9 cellular contexts compared by ENCODE assay signal in the genomic region with DNA sequence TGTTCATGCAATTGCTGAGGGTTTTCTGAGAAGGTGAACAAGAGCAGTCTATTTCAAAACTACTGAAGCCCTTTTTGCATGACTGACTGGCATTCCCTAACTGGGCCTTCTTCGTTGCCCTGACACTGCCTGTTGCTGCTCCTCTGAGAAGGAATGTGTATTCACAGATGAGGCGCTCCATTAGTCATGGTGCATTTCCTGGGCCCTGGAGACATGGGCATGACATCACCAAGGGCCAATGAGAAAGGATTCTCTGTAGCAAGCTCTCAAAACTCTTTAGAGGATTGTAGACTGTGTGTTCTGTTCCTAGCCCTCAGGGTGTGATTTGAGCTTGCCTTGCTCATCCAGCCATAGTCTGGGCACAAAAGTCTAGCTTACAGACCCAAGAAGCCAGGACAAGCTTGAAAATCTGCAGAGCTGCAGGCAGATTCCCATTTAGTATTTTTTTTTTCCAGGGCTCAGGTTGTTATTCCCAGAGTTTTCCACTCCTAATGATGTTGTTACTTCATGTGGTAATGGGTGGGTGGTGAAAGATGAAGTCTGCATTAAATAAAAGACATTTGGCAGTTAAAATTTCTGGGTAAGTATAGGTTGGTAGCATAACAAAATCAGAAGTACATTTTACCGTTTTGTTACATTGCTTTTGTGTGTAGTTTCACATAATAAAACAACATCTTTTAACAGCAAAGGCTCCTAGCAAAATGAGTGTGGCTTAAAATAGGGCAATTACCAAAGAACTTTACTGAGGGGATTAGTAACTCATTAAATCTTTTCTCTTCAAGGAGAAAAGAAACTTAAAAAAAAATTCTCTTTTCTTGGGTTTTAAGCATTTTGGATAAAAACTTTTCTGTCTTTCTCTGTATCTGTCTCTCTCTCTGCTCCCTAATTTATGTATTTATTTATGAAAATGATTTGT.
DNase-seq lines count a peak whose midpoint lies in the region; FAIRE-seq and TF ChIP-seq lines count a peak whose summit lies in the region.
"Had no signal": no experiment of that assay in that cellular context is flagged by ENCODE, and none has a peak within 500 bp of the region (broad histone marks: within the 10 kb centered on the region; RNA-seq: fewer than 3 reads in every experiment).

No MANE protein-coding gene starts in this region.

- H3K4me3 ChIP-seq in coronary artery (no peak overlapping the region), lower leg skin (ENCODE audit: low read depth, poor library complexity, severe bottlenecking) (no peak overlapping the region)
- H3K4me3 ChIP-seq: BLaER1 treated with 17β-estradiol and CSF1 and Interleukin-3, amounts not matched to agents 10 nM and 100 nM had no signal

- 21 to 35% methylated on average over 3 of the region's 3 CpGs for WGBS in lower leg skin, 2 donors

- TF ChIP-seq POLR2A in lower leg skin (IDR thresholded peaks at IDR 0.05): no peak

- H3K27ac ChIP-seq in coronary artery: peak overlapping the region; percentile 52 to 58
- H3K27ac ChIP-seq: BLaER1 treated with 17β-estradiol and CSF1 and Interleukin-3, amounts not matched to agents 10 nM and 100 nM had no signal

- FAIRE-seq in urothelium cell line (lab: Jason Lieb, UNC): peak; percentile 99

- DNase-seq in NCI-H510A treated with DMSO at 0.1 percent for 48 hours (lab: John Stamatoyannopoulos, UW) (peak; percentile 22), NCI-H510A (lab: John Stamatoyannopoulos, UW) (no peak), NCI-H2196 treated with DMSO at 0.1 percent for 48 hours (lab: John Stamatoyannopoulos, UW; ENCODE audit: unreplicated experiment) (peak; percentile 22), coronary artery (ENCODE audit: low spot score) (peak; percentile 78), lower leg skin (ENCODE audit: low spot score in 2 of 2) (peak; percentile 80 to 89), urothelium cell line (ENCODE audit: low spot score) (peak; percentile 97)
- no peak for DNase-seq in activated effector memory CD4-positive, alpha-beta T cell treated with Interleukin-2 at 50 U/mL for 16 hours
- no peak for DNase-seq in stimulated activated CD4-positive, alpha-beta T cell treated with anti-CD3 and anti-CD28 coated beads, Interleukin-2, amount 100 ng/mL, for 48 hours

- no peak for TF ChIP-seq CTCF in coronary artery (IDR thresholded peaks at IDR 0.05)
- no peak for TF ChIP-seq CTCF in lower leg skin (IDR thresholded peaks at IDR 0.05)

- intact Hi-C loops in lower leg skin (cut with DNase I; ENCODE audit: low total_unique reads): no loop called here

Comparison
In these comparisons a context has a peak if more than half of its experiments do, and no peak if none do; other contexts are left out.
1. DNase-seq: peak in NCI-H510A treated with DMSO at 0.1 percent for 48 hours (single experiment), NCI-H2196 treated with DMSO at 0.1 percent for 48 hours (single experiment), coronary artery (single experiment), lower leg skin (2 of 2) and urothelium cell line (single experiment); none in NCI-H510A (single experiment), activated effector memory CD4-positive, alpha-beta T cell treated with Interleukin-2 at 50 U/mL for 16 hours (single experiment) and stimulated activated CD4-positive, alpha-beta T cell treated with anti-CD3 and anti-CD28 coated beads, Interleukin-2, amount 100 ng/mL, for 48 hours (0 of 2).